Comparison of ENCODE assay signal across 8 cellular contexts in the genomic region with DNA sequence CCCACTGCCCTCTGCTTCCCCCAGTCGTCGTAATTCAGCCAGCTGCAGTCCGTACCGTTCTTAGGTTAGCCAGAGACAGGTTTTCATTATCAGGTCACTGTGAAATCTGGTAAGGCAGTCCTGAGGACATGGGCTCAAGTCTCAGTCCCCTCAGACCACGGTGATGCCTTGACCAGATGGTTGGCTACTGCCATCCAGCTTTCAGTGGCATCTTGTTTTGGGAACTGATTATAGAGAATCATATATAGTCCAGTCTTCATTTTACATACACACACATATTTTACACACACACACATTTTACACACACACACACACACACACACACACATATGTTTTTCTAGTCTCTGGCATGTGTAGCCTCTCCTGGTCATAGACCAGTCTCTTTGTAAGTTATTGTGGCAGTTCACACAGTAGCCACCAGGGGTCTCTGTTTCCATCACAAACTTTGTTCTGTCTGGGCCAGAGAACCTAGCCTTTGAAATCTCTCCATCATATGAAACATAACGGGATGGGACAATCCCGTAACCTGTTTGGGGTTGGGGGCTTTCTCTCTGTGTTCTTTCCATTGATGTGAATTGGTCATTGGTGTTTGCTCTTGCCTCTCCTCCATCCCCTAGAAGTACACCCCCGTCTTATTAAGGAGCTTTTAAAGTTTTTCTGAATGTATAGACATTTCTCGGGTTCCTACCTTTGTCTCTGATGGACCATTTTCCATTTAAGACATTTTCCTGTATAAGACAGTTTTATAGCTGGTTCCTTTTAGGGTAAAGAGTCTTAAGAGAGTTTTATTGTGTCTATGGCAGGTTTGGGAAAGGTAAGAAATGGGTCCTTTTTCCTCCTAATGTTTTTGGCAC. TPM values are rescaled to one million over a fixed set of nuclear protein-coding genes. Genes with fewer than 3 reads are reported as not detected.
DNase-seq lines count a peak whose midpoint lies in the region; ATAC-seq, FAIRE-seq and TF ChIP-seq lines count a peak whose summit lies in the region.

No MANE protein-coding gene starts in this region.

- DNase-seq in CD8-positive, alpha-beta memory T cell = peak; percentile 47 to 77 (median 55)
- peak; percentile 63 to 68 for DNase-seq in NCI-H2081 (lab: John Stamatoyannopoulos, UW)
- peak; percentile 20 for DNase-seq in UCSD-AML1 (lab: John Stamatoyannopoulos, UW; ENCODE audit: unreplicated experiment)
- DNase-seq in K562 (ENCODE audit: extremely low read depth in 1 of 4, low spot score in 3 of 4) = peak; percentile 74 to 85 (median 82)
- DNase-seq in iPS-NIHi7 (ENCODE audit: extremely low spot score) = peak; percentile 74
- peak; percentile 55 to 76 for DNase-seq in stimulated activated CD4-positive, alpha-beta T cell treated with anti-CD3 and anti-CD28 coated beads, Interleukin-1b, Interleukin-23, amount 100 ng/mL, for 4 hours (ENCODE audit: low read depth in 2 of 2)

- no TSS peak for BruUV-seq in K562 (replicated peaks; lab: Mats Ljungman, UMichigan)

- no peaks in the 10 kb centered on the region for H3K9me3 ChIP-seq in CD8-positive, alpha-beta memory T cell (ENCODE audit: low read length)
- no peaks in the 10 kb centered on the region for H3K9me3 ChIP-seq in K562 (replicated peaks; ENCODE audit: control insufficient read depth, insufficient read depth, low read depth, low read length)

- H3K27ac ChIP-seq in CD8-positive, alpha-beta memory T cell (ENCODE audit: low read depth, low read length) = no peak overlapping the region
- no peak overlapping the region for H3K27ac ChIP-seq in K562 (ENCODE audit: extremely low read depth, low read depth, low read length)

- no peak overlapping the region for H3K4me2 ChIP-seq in K562 (ENCODE audit: insufficient read depth, low read length)

- POLR2A ChIA-PET in CD8-positive, alpha-beta memory T cell (lab: Charles Lee) = interaction anchor here (0.5 kb wide), 1 partner anchor 166 kb away, joined by 4 read pairs; no protein-coding TSS in a partner anchor
- POLR2A ChIA-PET in K562 (lab: Yijun Ruan, JAX) = no interaction called here

- peaks cover 0 to 3% (median 1%) of the 10 kb centered on the region in 3 donors for H3K36me3 Mint-ChIP-seq in CD8-positive, alpha-beta memory T cell

- no peak for TF ChIP-seq EP300 in K562 (IDR thresholded peaks at IDR 0.05; ENCODE audit: low read length)

- TF ChIP-seq RAD21 in K562 (CRISPR knock-in tag; conservative IDR thresholded peaks at IDR 0.05 in 1 of 2, IDR thresholded peaks at IDR 0.05 in 1 of 2) = peak; percentile 68 to 80

- TF ChIP-seq POLR2A in K562 (conservative IDR thresholded peaks at IDR 0.05) = no peak

- H3K4me1 ChIP-seq in CD8-positive, alpha-beta memory T cell (ENCODE audit: insufficient read depth, low read length) = peaks cover 32% of the 10 kb centered on the region
- peaks cover 3 to 16% of the 10 kb centered on the region in 2 experiments for H3K4me1 ChIP-seq in K562 (replicated peaks in 1 of 2; ENCODE audit: control insufficient read depth in 2 of 2, insufficient read depth in 2 of 2, low read length in 2 of 2)

- intact Hi-C loops in K562 (cut with micrococcal nuclease) = no loop called here

- H4K20me1 ChIP-seq in K562 (replicated peaks; ENCODE audit: control insufficient read depth, insufficient read depth, low read length) = no peaks in the 10 kb centered on the region

- peak overlapping the region in 3 of 8 donors; percentile 49 to 87 (median 67) for H3K27ac Mint-ChIP-seq in CD8-positive, alpha-beta memory T cell

- H3K9me1 ChIP-seq in K562 (ENCODE audit: control insufficient read depth, insufficient read depth, low read length) = no peaks in the 10 kb centered on the region

- H3K4me1 Mint-ChIP-seq in CD8-positive, alpha-beta memory T cell = peaks cover 12 to 28% (median 25%) of the 10 kb centered on the region in 3 donors

- H3K4me3 Mint-ChIP-seq in CD8-positive, alpha-beta memory T cell = no peak overlapping the region

- no peaks in the 10 kb centered on the region for H3K79me2 ChIP-seq in K562 (ENCODE audit: control insufficient read depth, insufficient read depth, low read length)

- CTCF ChIA-PET in CD8-positive, alpha-beta memory T cell (lab: Charles Lee) = interaction anchor here (0.7 to 9.8 kb wide), 17 partner anchors 9 to 253 kb away, joined by 3 to 95 read pairs (median 5); a partner anchor contains a TSS
- CTCF ChIA-PET in K562 (lab: Yijun Ruan, JAX; ENCODE audit: low intra/inter-chr PET ratio) = interaction anchor here (0.8 to 1.2 kb wide), 4 partner anchors 122 to 616 kb away, joined by 3 read pairs; no protein-coding TSS in a partner anchor

- peak; percentile 87 for FAIRE-seq in K562 (lab: Jason Lieb, UNC)

- TF ChIP-seq CTCF in K562 (IDR thresholded peaks at IDR 0.05 in 2 of 3, conservative IDR thresholded peaks at IDR 0.05 in 1 of 3; ENCODE audit: insufficient read depth in 2 of 3, low read depth in 1 of 3, low read length in 3 of 3) = peak; percentile 78 to 93 (median 90)

- H3K27me3 Mint-ChIP-seq in CD8-positive, alpha-beta memory T cell = no peaks in the 10 kb centered on the region

- no peaks in the 10 kb centered on the region for H3K36me3 ChIP-seq in CD8-positive, alpha-beta memory T cell (ENCODE audit: insufficient read depth, low read length)
- H3K36me3 ChIP-seq in K562 (ENCODE audit: control insufficient read depth, insufficient read depth, low read length) = peaks cover 7% of the 10 kb centered on the region; the same call in 1 of the 3 replicates

- H2AFZ ChIP-seq in K562 (ENCODE audit: low read depth, low read length) = no peak overlapping the region

- no peak overlapping the region for H3K9ac ChIP-seq in K562 (ENCODE audit: insufficient read depth in 1 of 2, low read depth in 2 of 2, low read length in 2 of 2)

- no peaks in the 10 kb centered on the region for H3K27me3 ChIP-seq in CD8-positive, alpha-beta memory T cell (ENCODE audit: insufficient read depth, low read length, poor library complexity, severe bottlenecking)
- peaks cover 0 to 2% of the 10 kb centered on the region in 2 experiments; a peak in 2 of 5 replicates for H3K27me3 ChIP-seq in K562 (ENCODE audit: control insufficient read depth in 2 of 2, insufficient read depth in 2 of 2, low read length in 2 of 2)

- 49% methylated on average over 9 of the region's 9 CpGs for WGBS in K562 (ENCODE audit: insufficient coverage, low coverage, missing lambda C conversion rate)

- no peaks in the 10 kb centered on the region for H3K9me3 Mint-ChIP-seq in CD8-positive, alpha-beta memory T cell

- in situ Hi-C loops in K562 (cut with MboI) = no loop called here

- H3K4me3 ChIP-seq in CD8-positive, alpha-beta memory T cell (ENCODE audit: low read length) = no peak overlapping the region
- no peak overlapping the region for H3K4me3 ChIP-seq in K562

- ATAC-seq in GM21717 (IDR thresholded peaks at IDR 0.05; ENCODE audit: unreplicated experiment) = peak; percentile 42
- peak; percentile 91 for ATAC-seq in K562
- no peak for ATAC-seq in GM21529 (IDR thresholded peaks at IDR 0.05; ENCODE audit: unreplicated experiment)

TF ChIP-seq in K562, 482 proteins besides CTCF, POLR2A, EP300 and RAD21 (continues in another document):
- TF ChIP-seq TBP (optimal IDR thresholded peaks at IDR 0.05; ENCODE audit: low read depth, low read length) = no peak

RNA-seq across cellular contexts. Expression of a gene that starts 8.4 kb away (rescaled TPM):
- 10 to 100 TPM; 17.1 to 18.4 TPM for total RNA-seq in CD8-positive, alpha-beta memory T cell
- 46.6 TPM for polyA plus RNA-seq in CD8-positive, alpha-beta memory T cell
- 4.6 and 15.1 TPM in 2 replicates for total RNA-seq in K562 (2011; cell fraction: chromatin; rRNA removed; ENCODE audit: low replicate concordance)
- 3.8 and 6.3 TPM in 2 replicates for total RNA-seq in K562 (2011; cell fraction: nucleolus; rRNA removed)
- 3.2 and 3.4 TPM in 2 replicates for total RNA-seq in K562 (2011; cell fraction: nucleoplasm; rRNA removed)
- total RNA-seq in K562 (2014; rRNA removed) = 4.6 and 6.4 TPM in 2 replicates
- total RNA-seq in K562 (2014; rRNA removed; fragmentation: Illumina TruSeq; extraction: Trizol) = 1.8 and 2.3 TPM in 2 replicates
- 5.0 and 5.4 TPM in 2 replicates for total RNA-seq in K562 (2015; rRNA removed; fragmentation: Illumina TruSeq; extraction: Trizol)
- total RNA-seq in K562 (2021) = 6.1 and 6.8 TPM in 2 replicates
- 4.2 and 4.6 TPM in 2 replicates for polyA plus RNA-seq in K562 (2011; rRNA removed)
- polyA plus RNA-seq in K562 (2011; cell fraction: cytosol; rRNA removed) = 2.8 and 6.8 TPM in 2 replicates
- 9.2 and 11.6 TPM in 2 replicates for polyA plus RNA-seq in K562 (2011; cell fraction: nucleus; rRNA removed)
- polyA plus RNA-seq in K562 (2012) = 6.6 and 7.4 TPM in 2 replicates
- 3.7 and 4.9 TPM in 2 replicates for polyA plus RNA-seq in K562 (2014; fragmentation: Illumina TruSeq; extraction: Trizol)
- polyA plus RNA-seq in K562 (2014; fragmentation: Nextera tagmentation; extraction: Ambion mirVana) = 1 to 10 TPM; 7.9 to 9.0 TPM
- 4.8 and 9.1 TPM in 2 replicates for polyA plus RNA-seq in K562 (2014; rRNA removed)
- polyA minus RNA-seq in K562 (2011; rRNA and poly(A)+ RNA removed) = 3.5 and 4.0 TPM in 2 replicates
- polyA minus RNA-seq in K562 (2011; cell fraction: cytosol; rRNA and poly(A)+ RNA removed) = 2.1 and 3.5 TPM in 2 replicates
- 6.9 and 10.1 TPM in 2 replicates for polyA minus RNA-seq in K562 (2011; cell fraction: nucleus; rRNA and poly(A)+ RNA removed)

RNA-seq across cellular contexts. Expression of a gene that starts 45.5 kb away (rescaled TPM):
- 100 to 1,000 TPM; 163 to 165 TPM for total RNA-seq in CD8-positive, alpha-beta memory T cell
- polyA plus RNA-seq in CD8-positive, alpha-beta memory T cell = 329 TPM
- total RNA-seq in K562 (2011; cell fraction: chromatin; rRNA removed; ENCODE audit: low replicate concordance) = 17.2 and 26.4 TPM in 2 replicates
- total RNA-seq in K562 (2011; cell fraction: nucleolus; rRNA removed) = 14.7 and 19.2 TPM in 2 replicates
- total RNA-seq in K562 (2011; cell fraction: nucleoplasm; rRNA removed) = 15.8 and 17.7 TPM in 2 replicates
- total RNA-seq in K562 (2014; rRNA removed) (25.2 and 32.1 TPM in 2 replicates), K562 (2014; rRNA removed; fragmentation: Illumina TruSeq; extraction: Trizol) (20.3 and 21.7 TPM in 2 replicates), K562 (2015; rRNA removed; fragmentation: Illumina TruSeq; extraction: Trizol) (26.7 and 28.5 TPM in 2 replicates), K562 (2021) (35.2 and 38.1 TPM in 2 replicates)
- polyA plus RNA-seq in K562 (2011; rRNA removed) (20.8 and 42.4 TPM in 2 replicates), K562 (2014; fragmentation: Illumina TruSeq; extraction: Trizol) (36.1 and 41.0 TPM in 2 replicates), K562 (2014; fragmentation: Nextera tagmentation; extraction: Ambion mirVana) (1 to 10 TPM; 6.1 to 6.9 TPM), K562 (2014; rRNA removed) (27.4 and 27.9 TPM in 2 replicates)
- polyA plus RNA-seq in K562 (2011; cell fraction: cytosol; rRNA removed) = 24.2 and 36.3 TPM in 2 replicates
- 58.6 and 70.3 TPM in 2 replicates for polyA plus RNA-seq in K562 (2011; cell fraction: nucleus; rRNA removed)
- 33.6 and 70.4 TPM in 2 replicates for polyA plus RNA-seq in K562 (2012)
- 24.4 and 42.9 TPM in 2 replicates for polyA minus RNA-seq in K562 (2011; rRNA and poly(A)+ RNA removed)
- polyA minus RNA-seq in K562 (2011; cell fraction: cytosol; rRNA and poly(A)+ RNA removed) = 19.2 and 30.5 TPM in 2 replicates
- polyA minus RNA-seq in K562 (2011; cell fraction: nucleus; rRNA and poly(A)+ RNA removed) = 23.4 and 57.9 TPM in 2 replicates

Comparison
In these comparisons a context has a peak if more than half of its experiments do, and no peak if none do; other contexts are left out.
1. DNase-seq: peak in every context shown above with its lines; median percentile 82 in K562; 74 in iPS-NIHi7; 66 in NCI-H2081; 66 in stimulated activated CD4-positive, alpha-beta T cell treated with anti-CD3 and anti-CD28 coated beads, Interleukin-1b, Interleukin-23, amount 100 ng/mL, for 4 hours; 55 in CD8-positive, alpha-beta memory T cell; 20 in UCSD-AML1.
2. RNA of a gene that starts 45.5 kb away (total RNA-seq): 163 to 165 TPM in CD8-positive, alpha-beta memory T cell; 14.7 to 38.1 TPM in K562; every median in the first group is over 4 times any median in the second.